14 cellular contexts compared by ENCODE assay signal in genomic region chr17:9900744-9901143, GRCh38. TPM values are rescaled to one million over a fixed set of nuclear protein-coding genes. Genes with fewer than 3 reads are reported as not detected.
DNase-seq lines count a peak whose midpoint lies in the region; ATAC-seq and TF ChIP-seq lines count a peak whose summit lies in the region.
"Had no signal": no experiment of that assay in that cellular context is flagged by ENCODE, and none has a peak within 500 bp of the region (broad histone marks: within the 10 kb centered on the region; RNA-seq: fewer than 3 reads in every experiment).

No MANE protein-coding gene starts in this region.

- CTCF ChIA-PET in mammary epithelial cell (lab: Charles Lee; ENCODE audit: low non-redundant PET), result no interaction called here

- in situ Hi-C loops in mammary epithelial cell (cut with MboI; ENCODE audit: low sequenced_read_pairs in 2 of 2), result no loop called here

- no peaks in the 10 kb centered on the region for H3K36me3 Mint-ChIP-seq in nephron progenitor cell (ENCODE audit: low read depth)

- peaks cover 84% of the 10 kb centered on the region for H3K4me1 Mint-ChIP-seq in nephron progenitor cell

- H3K4me1 ChIP-seq in breast epithelium (no peaks in the 10 kb centered on the region), mammary epithelial cell (ENCODE audit: insufficient read depth, low read length) (no peaks in the 10 kb centered on the region)

- peak overlapping the region; percentile 39 for H3K4me3 Mint-ChIP-seq in nephron progenitor cell
- H3K4me3 Mint-ChIP-seq: activated T-cell treated with anti-CD3 and anti-CD28 coated beads, Interleukin-2, amount 50 U/mL, for 24 hours had no signal

- no TSS peak for BruUV-seq in mammary epithelial cell (replicated peaks; lab: Mats Ljungman, UMichigan)

- H3K27me3 Mint-ChIP-seq in nephron progenitor cell (ENCODE audit: low read depth, poor library complexity), result no peaks in the 10 kb centered on the region

- no peak overlapping the region for H3K4me2 ChIP-seq in mammary epithelial cell (ENCODE audit: insufficient read depth, low read depth, low read length)

- TF ChIP-seq CTCF in breast epithelium (IDR thresholded peaks at IDR 0.05) (no peak), mammary epithelial cell (conservative IDR thresholded peaks at IDR 0.05 in 1 of 2, IDR thresholded peaks at IDR 0.05 in 1 of 2; ENCODE audit: extremely low read depth in 1 of 2, insufficient read depth in 1 of 2, low read depth in 1 of 2, low read length in 2 of 2) (no peak), nephron progenitor cell (IDR thresholded peaks at IDR 0.05) (no peak)

- peak overlapping the region; percentile 98 for H3K27ac Mint-ChIP-seq in nephron progenitor cell
- H3K27ac Mint-ChIP-seq: activated T-cell treated with anti-CD3 and anti-CD28 coated beads, Interleukin-2, amount 50 U/mL, for 24 hours had no signal

- dilution Hi-C loops in mammary epithelial cell (cut with HindIII; ENCODE audit: low sequenced_read_pairs), result no loop called here

- ATAC-seq in HG02884 (IDR thresholded peaks at IDR 0.05; ENCODE audit: unreplicated experiment), result no peak
- ATAC-seq: HCT116 had no signal

- H3K9me3 Mint-ChIP-seq in nephron progenitor cell, result no peaks in the 10 kb centered on the region
- H3K9me3 Mint-ChIP-seq: activated T-cell treated with anti-CD3 and anti-CD28 coated beads, Interleukin-2, amount 50 U/mL, for 24 hours had no signal

- H3K9ac ChIP-seq in mammary epithelial cell (ENCODE audit: insufficient read depth, low read length), result no peak overlapping the region

- H3K36me3 ChIP-seq in breast epithelium, result no peaks in the 10 kb centered on the region
- no peaks in the 10 kb centered on the region for H3K36me3 ChIP-seq in mammary epithelial cell (ENCODE audit: insufficient read depth, low read length)
- H3K36me3 ChIP-seq: brain microvascular endothelial cell had no signal

- H3K27me3 ChIP-seq in breast epithelium (no peaks in the 10 kb centered on the region), mammary epithelial cell (ENCODE audit: insufficient read depth, low read length) (no peaks in the 10 kb centered on the region)
- H3K27me3 ChIP-seq: brain microvascular endothelial cell, testis had no signal

- H3K27ac ChIP-seq in breast epithelium (peak overlapping the region; percentile 74 to 88), mammary epithelial cell (ENCODE audit: insufficient read depth, low read depth, low read length) (no peak overlapping the region)
- H3K27ac ChIP-seq: brain microvascular endothelial cell had no signal

- DNase-seq in breast epithelium (ENCODE audit: low spot score in 2 of 2) (no peak), mammary epithelial cell (no peak), dedifferentiated amniotic fluid mesenchymal stem cell (ENCODE audit: extremely low spot score) (peak; percentile 36), nephron progenitor cell (no peak), GM19238 (ENCODE audit: insufficient read length, low spot score) (no peak), NCI-H1048 (lab: John Stamatoyannopoulos, UW) (no peak)
- DNase-seq in activated CD4-positive, CD25-positive, alpha-beta regulatory T cell (lab: John Stamatoyannopoulos, UW), result no peak
- DNase-seq: activated T-cell treated with anti-CD3 and anti-CD28 coated beads, Interleukin-2, amount 50 U/mL, for 24 hours; brain microvascular endothelial cell; NCI-H1436 treated with DMSO at 0.1 percent for 48 hours; testis had no signal

- H3K9me3 ChIP-seq in breast epithelium (no peaks in the 10 kb centered on the region), mammary epithelial cell (replicated peaks; ENCODE audit: insufficient read depth, low read length) (peaks cover 10% of the 10 kb centered on the region)
- H3K9me3 ChIP-seq: testis had no signal

- no peak overlapping the region for H3K4me3 ChIP-seq in breast epithelium
- no peak overlapping the region for H3K4me3 ChIP-seq in mammary epithelial cell (replicated peaks in 1 of 3; ENCODE audit: insufficient read depth in 1 of 3, low read depth in 2 of 3, low read length in 3 of 3)
- H3K4me3 ChIP-seq: testis had no signal

- H4K20me1 ChIP-seq in mammary epithelial cell (ENCODE audit: insufficient read depth, low read length), result no peaks in the 10 kb centered on the region

- intact Hi-C loops in breast epithelium (cut with DNase I; ENCODE audit: low total_unique reads) (no loop called here), mammary epithelial cell (cut with micrococcal nuclease) (no loop called here)

- no peak overlapping the region for H2AFZ ChIP-seq in mammary epithelial cell (ENCODE audit: low read depth, low read length)

- WGBS in mammary epithelial cell (ENCODE audit: low coverage, missing lambda C conversion rate), result 70% methylated on average over 8 of the region's 8 CpGs

- TF ChIP-seq POLR2A in breast epithelium (IDR thresholded peaks at IDR 0.05), result no peak

- H3K79me2 ChIP-seq in mammary epithelial cell (ENCODE audit: insufficient read depth, low read length), result no peaks in the 10 kb centered on the region

RNA-seq across cellular contexts. Expression of gene RCVRN, which starts 4.3 kb away (rescaled TPM):
- total RNA-seq in breast epithelium (under 1 TPM; 0.15 to 0.66 (median 0.32) TPM), mammary epithelial cell (not detected)
- not detected for polyA plus RNA-seq in mammary epithelial cell
- polyA minus RNA-seq in mammary epithelial cell, result not detected
- total RNA-seq: SK-MEL-5 had no signal
